Comparison of ENCODE assay signal across 9 cellular contexts in genomic region chr12:15220961-15221885, GRCh38. TPM values are rescaled to one million over a fixed set of nuclear protein-coding genes. Genes with fewer than 3 reads are reported as not detected.
DNase-seq lines count a peak whose midpoint lies in the region; ATAC-seq and TF ChIP-seq lines count a peak whose summit lies in the region.
"Had no signal": no experiment of that assay in that cellular context is flagged by ENCODE, and none has a peak within 500 bp of the region (broad histone marks: within the 10 kb centered on the region; RNA-seq: fewer than 3 reads in every experiment).

A gene with protein sequence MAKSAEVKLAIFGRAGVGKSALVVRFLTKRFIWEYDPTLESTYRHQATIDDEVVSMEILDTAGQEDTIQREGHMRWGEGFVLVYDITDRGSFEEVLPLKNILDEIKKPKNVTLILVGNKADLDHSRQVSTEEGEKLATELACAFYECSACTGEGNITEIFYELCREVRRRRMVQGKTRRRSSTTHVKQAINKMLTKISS (minus strand): TSS chr12:15221417. CDS start chr12:15217489, 3,928 bp downstream.

- TF ChIP-seq POLR2A in suprapubic skin (IDR thresholded peaks at IDR 0.05) = no peak

- H3K4me1 ChIP-seq in Caco-2 (no peaks in the 10 kb centered on the region), suprapubic skin (peaks cover 19% of the 10 kb centered on the region)

- H3K36me3 ChIP-seq in Caco-2 (ENCODE audit: control insufficient read depth, insufficient read depth, low read length) = no peaks in the 10 kb centered on the region
- H3K36me3 ChIP-seq in suprapubic skin = no peaks in the 10 kb centered on the region

- no peak for TF ChIP-seq EP300 in suprapubic skin (IDR thresholded peaks at IDR 0.05)

- intact Hi-C loops in Caco-2 (cut with micrococcal nuclease; ENCODE audit: unreplicated experiment) = loop anchor here (1.0 to 5.0 kb wide), 2 partner anchors 70 to 374 kb away; no protein-coding TSS in a partner anchor

- H3K27ac ChIP-seq in RWPE1 = peak within 1 kb of the TSS; percentile 35
- peak within 1 kb of the TSS; percentile 66 for H3K27ac ChIP-seq in suprapubic skin

- CTCF ChIA-PET in Caco-2 (lab: Charles Lee) (interaction anchor here (0.5 to 1.1 kb wide), 5 partner anchors 9 to 79 kb away, joined by 3 to 4 read pairs (median 3); no protein-coding TSS in a partner anchor), RWPE1 (lab: Yijun Ruan, JAX) (interaction anchor here (0.5 to 2.9 kb wide), 25 partner anchors 8 to 1018 kb away, joined by 3 to 18 read pairs (median 4); no protein-coding TSS in a partner anchor)

- H3K27me3 ChIP-seq in Caco-2 (replicated peaks; ENCODE audit: control insufficient read depth, insufficient read depth, low read length) (no peaks in the 10 kb centered on the region), suprapubic skin (no peaks in the 10 kb centered on the region)

- H3K9me3 ChIP-seq in Caco-2 (no peaks in the 10 kb centered on the region), suprapubic skin (no peaks in the 10 kb centered on the region)

- peak in 1 of 2 experiments; percentile 74 for DNase-seq in Caco-2
- DNase-seq in HK-2 (ENCODE audit: unreplicated experiment) = peak; percentile 81
- peak; percentile 61 for DNase-seq in RWPE1 (ENCODE audit: low spot score)
- DNase-seq in activated naive CD4-positive, alpha-beta T cell treated with anti-CD3 and anti-CD28 coated beads, Interleukin-2, amount 50 U/mL, for 16 hours = peak; percentile 78
- peak; percentile 92 for DNase-seq in glutamatergic neuron
- peak; percentile 96 for DNase-seq in osteocyte (ENCODE audit: extremely low spot score, unreplicated experiment)
- DNase-seq in suprapubic skin (ENCODE audit: low spot score in 2 of 2) = peak; percentile 78 to 83

- TF ChIP-seq CTCF in Caco-2 (IDR thresholded peaks at IDR 0.05; ENCODE audit: insufficient read depth in 1 of 2, low read depth in 1 of 2, low read length in 1 of 2, severe bottlenecking in 1 of 2, unreplicated experiment in 1 of 2) = peak; percentile 68 to 80
- peak; percentile 83 for TF ChIP-seq CTCF in RWPE1 (conservative IDR thresholded peaks at IDR 0.05; ENCODE audit: low read depth)
- peak; percentile 97 for TF ChIP-seq CTCF in glutamatergic neuron (IDR thresholded peaks at IDR 0.05; ENCODE audit: partially characterized antibody, unreplicated experiment)
- TF ChIP-seq CTCF in osteocyte (IDR thresholded peaks at IDR 0.05) = peak; percentile 100
- TF ChIP-seq CTCF in suprapubic skin (IDR thresholded peaks at IDR 0.05) = peak; percentile 83 to 99

- 22% methylated on average over 26 of the region's 55 CpGs for whole genome bisulfite sequencing in suprapubic skin

- BruUV-seq in Caco-2 (replicated peaks; lab: Mats Ljungman, UMichigan) = no TSS peak

- no peak within 1 kb of the TSS for H3K27ac Mint-ChIP-seq in Caco-2 (ENCODE audit: unreplicated experiment)
- H3K27ac Mint-ChIP-seq in glutamatergic neuron (ENCODE audit: unreplicated experiment) = no peak within 1 kb of the TSS
- H3K27ac Mint-ChIP-seq in osteocyte (ENCODE audit: unreplicated experiment) = peak within 1 kb of the TSS; percentile 93

- H3K4me1 Mint-ChIP-seq in Caco-2 (ENCODE audit: low read depth, unreplicated experiment) (no peaks in the 10 kb centered on the region), glutamatergic neuron (ENCODE audit: low read depth, unreplicated experiment) (peaks cover 7% of the 10 kb centered on the region), osteocyte (ENCODE audit: unreplicated experiment) (peaks cover 58% of the 10 kb centered on the region)

- H3K9me3 Mint-ChIP-seq in Caco-2 (ENCODE audit: unreplicated experiment) (no peaks in the 10 kb centered on the region), glutamatergic neuron (ENCODE audit: unreplicated experiment) (no peaks in the 10 kb centered on the region), osteocyte (ENCODE audit: unreplicated experiment) (peaks cover 7% of the 10 kb centered on the region)

- H3K4me3 ChIP-seq in Caco-2 (ENCODE audit: low read depth, low read length) (peak within 1 kb of the TSS; percentile 24), suprapubic skin (peak within 1 kb of the TSS; percentile 53)

- H3K27me3 Mint-ChIP-seq in Caco-2 (ENCODE audit: insufficient read depth, unreplicated experiment) (peaks cover 6% of the 10 kb centered on the region), glutamatergic neuron (ENCODE audit: unreplicated experiment) (no peaks in the 10 kb centered on the region), osteocyte (ENCODE audit: unreplicated experiment) (no peaks in the 10 kb centered on the region)

- H3K4me3 Mint-ChIP-seq in Caco-2 (ENCODE audit: unreplicated experiment) (no peak within 1 kb of the TSS), glutamatergic neuron (ENCODE audit: unreplicated experiment) (peak within 1 kb of the TSS; percentile 88), osteocyte (ENCODE audit: unreplicated experiment) (peak within 1 kb of the TSS; percentile 90)

- H3K36me3 Mint-ChIP-seq in Caco-2 (ENCODE audit: insufficient read depth, unreplicated experiment) (no peaks in the 10 kb centered on the region), glutamatergic neuron (ENCODE audit: unreplicated experiment) (no peaks in the 10 kb centered on the region), osteocyte (ENCODE audit: unreplicated experiment) (peaks cover 18% of the 10 kb centered on the region)

- ATAC-seq in GM19467 (IDR thresholded peaks at IDR 0.05; ENCODE audit: unreplicated experiment) = peak; percentile 90

- POLR2A ChIA-PET in Caco-2 (lab: Charles Lee) = no interaction called here
- POLR2A ChIA-PET in RWPE1 (lab: Yijun Ruan, JAX; ENCODE audit: low non-redundant PET) = no interaction called here

RNA-seq across cellular contexts. Expression of the gene that starts here (rescaled TPM):
- total RNA-seq in Caco-2 (2022) (0.37 TPM in 1 of 2 replicates, not detected in the other), glutamatergic neuron (ENCODE audit: unreplicated experiment) (not detected), osteocyte (83.8 and 92.7 TPM in 2 replicates), suprapubic skin (10 to 100 TPM in 2 of 4 donors, 1 to 10 TPM in 2; 7.7 to 23.9 (median 10.9) TPM)
- total RNA-seq: glomerular endothelial cell had no signal

Comparison
In these comparisons a context has a peak if more than half of its experiments do, and no peak if none do; other contexts are left out.
1. Peak in DNase-seq in glutamatergic neuron; RNA of the gene not detected or under 1 TPM.